Comparison of ENCODE assay signal across 17 cellular contexts in genomic region chr4:109554971-109555370, GRCh38.
"Had no signal": no experiment of that assay in that cellular context is flagged by ENCODE, and none has a peak within 500 bp of the region (broad histone marks: within the 10 kb centered on the region; RNA-seq: fewer than 3 reads in every experiment).

No MANE protein-coding gene starts in this region.

- H3K4me1 ChIP-seq: testis, upper lobe of right lung, vagina had no signal

- H3K4me3 Mint-ChIP-seq: naive thymus-derived CD8-positive, alpha-beta T cell; neural crest cell; stimulated activated naive CD8-positive, alpha-beta T cell treated with anti-CD3 and anti-CD28 coated beads, Interleukin-15, amount 100 ng/mL, for 72 hours had no signal

- H3K9me3 Mint-ChIP-seq: naive thymus-derived CD8-positive, alpha-beta T cell; stimulated activated naive CD8-positive, alpha-beta T cell treated with anti-CD3 and anti-CD28 coated beads, Interleukin-15, amount 100 ng/mL, for 72 hours had no signal

- H3K27ac Mint-ChIP-seq: stimulated activated naive CD8-positive, alpha-beta T cell treated with anti-CD3 and anti-CD28 coated beads, Interleukin-15, amount 100 ng/mL, for 72 hours had no signal

- H3K4me2 ChIP-seq: smooth muscle cell had no signal

- H3K27ac ChIP-seq: epithelial cell of prostate, esophagus muscularis mucosa, gastrocnemius medialis, heart right ventricle, testis, tibial nerve, upper lobe of right lung, vagina had no signal

- H3K27me3 Mint-ChIP-seq: naive thymus-derived CD8-positive, alpha-beta T cell; stimulated activated naive CD8-positive, alpha-beta T cell treated with anti-CD3 and anti-CD28 coated beads, Interleukin-15, amount 100 ng/mL, for 72 hours had no signal

- H3K27me3 ChIP-seq: esophagus muscularis mucosa, heart right ventricle, testis, tibial nerve, upper lobe of right lung, vagina had no signal

- H3K9me3 ChIP-seq: esophagus muscularis mucosa, gastrocnemius medialis, testis, upper lobe of right lung, vagina had no signal

- ATAC-seq: gastrocnemius medialis; heart right ventricle; naive thymus-derived CD8-positive, alpha-beta T cell; right cardiac atrium; stimulated activated naive CD8-positive, alpha-beta T cell treated with anti-CD3 and anti-CD28 coated beads, Interleukin-15, amount 100 ng/mL, for 72 hours; upper lobe of right lung had no signal

- DNase-seq: effector memory CD4-positive, alpha-beta T cell; gastrocnemius medialis; heart right ventricle; hypothalamus; kidney glomerular epithelial cell; naive thymus-derived CD8-positive, alpha-beta T cell; right cardiac atrium; stimulated activated CD4-positive, alpha-beta T cell treated with anti-CD3 and anti-CD28 coated beads, Interleukin-2, amount 100 ng/mL, for 48 hours; stimulated activated naive CD8-positive, alpha-beta T cell treated with anti-CD3 and anti-CD28 coated beads, Interleukin-15, amount 100 ng/mL, for 72 hours; testis; upper lobe of right lung had no signal
